ENCODE assay signal across 8 cellular contexts in the genomic region with DNA sequence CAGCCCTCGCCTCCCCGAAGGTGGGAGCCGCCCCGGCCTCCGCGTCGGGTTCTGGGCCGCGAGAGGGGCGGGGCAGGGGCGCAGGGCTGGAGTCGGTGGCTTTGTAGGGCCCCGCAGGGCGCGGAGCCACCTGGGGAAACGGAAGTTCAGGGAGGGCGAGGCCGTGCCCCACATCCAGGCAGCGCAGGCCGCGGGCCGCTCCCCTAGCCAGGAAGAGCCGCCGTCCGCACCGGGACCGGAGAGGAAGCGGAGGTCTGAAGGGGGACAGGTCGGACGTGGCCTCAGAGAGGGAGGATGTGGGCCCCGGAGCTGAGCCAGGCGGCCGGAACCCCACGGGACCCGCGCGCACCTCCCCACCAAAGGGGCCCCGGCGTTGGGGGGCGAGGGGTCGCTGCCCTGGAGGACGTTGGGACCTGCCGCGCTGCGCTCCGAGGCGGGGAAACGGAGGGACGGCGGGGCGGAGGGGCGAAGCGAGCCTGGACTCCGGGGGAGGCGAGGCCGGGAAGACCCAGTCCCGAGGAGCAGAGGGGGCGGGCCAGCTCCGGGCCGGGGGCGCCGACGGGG. TPM values are rescaled to one million over a fixed set of nuclear protein-coding genes. Genes with fewer than 3 reads are reported as not detected.
DNase-seq lines count a peak whose midpoint lies in the region; ATAC-seq and TF ChIP-seq lines count a peak whose summit lies in the region.

No MANE protein-coding gene starts in this region.

- POLR2A ChIA-PET in HCT116 (lab: Charles Lee), result interaction anchor here (0.6 to 3.0 kb wide), 15 partner anchors 8 to 198 kb away, joined by 3 to 31 read pairs (median 4); partner anchors contain the start of gene CCDC57

- H4K20me1 ChIP-seq in HCT116 (ENCODE audit: insufficient read depth), result peaks cover 13% of the 10 kb centered on the region; the same call in 1 of the 2 replicates

- WGBS in lung, 2 donors, result 4 to 9% methylated on average over 44 to 63 of the region's 63 CpGs

- TF ChIP-seq RAD21 in HCT116 (IDR thresholded peaks at IDR 0.05; ENCODE audit: low read depth), result no peak

- H3K4me1 Mint-ChIP-seq in central memory CD8-positive, alpha-beta T cell, result peaks cover 8% of the 10 kb centered on the region

- no peak overlapping the region for H2AFZ ChIP-seq in HCT116 (ENCODE audit: low read depth, low read length, poor library complexity, severe bottlenecking)

- no peak for TF ChIP-seq POLR2A in HCT116 (IDR thresholded peaks at IDR 0.05; ENCODE audit: borderline replicate concordance, extremely low read depth, insufficient read depth, insufficient read length)

- no peaks in the 10 kb centered on the region for H3K9me3 Mint-ChIP-seq in central memory CD8-positive, alpha-beta T cell

- peaks cover 49% of the 10 kb centered on the region for H3K79me2 ChIP-seq in HCT116 (ENCODE audit: insufficient read depth, low read length)

- ATAC-seq in HCT116 (peak; percentile 49), lung (ENCODE audit: insufficient read depth, low FRiP score) (peak; percentile 7), HG02884 (IDR thresholded peaks at IDR 0.05; ENCODE audit: unreplicated experiment) (no peak)
- ATAC-seq in central memory CD8-positive, alpha-beta T cell (replicated peaks; ENCODE audit: extremely low read depth, poor library complexity, severe bottlenecking), result peak; percentile 69

- RAD21 ChIA-PET in HCT116 (lab: Charles Lee; ENCODE audit: low non-redundant PET in 1 of 2, low total read pairs in 2 of 2, uncharacterized antibody in 2 of 2, unreplicated experiment in 2 of 2), result interaction anchor here (1.0 kb wide), 2 partner anchors 12 to 23 kb away, joined by 5 to 6 read pairs; no protein-coding TSS in a partner anchor

- intact Hi-C loops in HCT116 (cut with micrococcal nuclease) (no loop called here), tibial artery (cut with DNase I; ENCODE audit: low total_unique reads) (no loop called here)

- H3K9me3 ChIP-seq in HCT116 (ENCODE audit: control insufficient read depth in 1 of 2, insufficient read depth in 1 of 2, low read depth in 1 of 2, low read length in 2 of 2) (peaks cover 0 to 3% of the 10 kb centered on the region in 2 experiments; a peak in 1 of 4 replicates), lung (ENCODE audit: control insufficient read depth in 2 of 2, insufficient read depth in 1 of 2, low read length in 1 of 2) (no peaks in the 10 kb centered on the region), tibial artery (no peaks in the 10 kb centered on the region)

- TF ChIP-seq CTCF in HCT116 (IDR thresholded peaks at IDR 0.05 in 2 of 3, conservative IDR thresholded peaks at IDR 0.05 in 1 of 3; ENCODE audit: borderline replicate concordance in 1 of 3, insufficient read depth in 1 of 3, low read depth in 2 of 3, low read length in 2 of 3) (no peak), lung (IDR thresholded peaks at IDR 0.05; ENCODE audit: control extremely low read depth, extremely low read depth) (no peak), tibial artery (IDR thresholded peaks at IDR 0.05) (no peak)

- H3K27ac ChIP-seq in HCT116 (ENCODE audit: low read depth, low read length) (peak overlapping the region; percentile 98), lung (ENCODE audit: low read depth in 1 of 2, low read length in 1 of 2) (peak overlapping the region; percentile 90 to 93), tibial artery (peak overlapping the region; percentile 81 to 82)

- peak overlapping the region; percentile 91 for H3K4me2 ChIP-seq in HCT116 (ENCODE audit: low read length)

- H3K9ac ChIP-seq in HCT116 (ENCODE audit: low read length), result peak overlapping the region; percentile 100

- no peaks in the 10 kb centered on the region for H3K27me3 Mint-ChIP-seq in central memory CD8-positive, alpha-beta T cell

- BruUV-seq in HCT116 (replicated peaks; lab: Mats Ljungman, UMichigan), result no TSS peak

- DNase-seq in EL (peak; percentile 28), HCT116 (ENCODE audit: low read depth, low spot score) (no peak), T-helper 1 cell (peak in 3 of 5 donors; percentile 55 to 85 (median 60)), lung (ENCODE audit: low spot score) (no peak), tibial artery (peak in 1 of 2 donors; percentile 79), HK-2 (ENCODE audit: unreplicated experiment) (no peak)
- DNase-seq in central memory CD8-positive, alpha-beta T cell (ENCODE audit: low spot score in 2 of 2), result no peak

- H3K27me3 ChIP-seq in HCT116 (ENCODE audit: insufficient read depth, low read length) (no peaks in the 10 kb centered on the region), lung (ENCODE audit: control insufficient read depth, insufficient read depth) (no peaks in the 10 kb centered on the region), tibial artery (peaks cover 0 to 33% of the 10 kb centered on the region in 2 donors)

- no peaks in the 10 kb centered on the region for H3K9me2 ChIP-seq in HCT116 (ENCODE audit: insufficient read depth)

- H3K36me3 ChIP-seq in HCT116 (ENCODE audit: control insufficient read depth in 1 of 2, insufficient read depth in 2 of 2, low read length in 2 of 2) (peaks cover 0 to 31% of the 10 kb centered on the region in 2 experiments; a peak in 2 of 4 replicates), lung (ENCODE audit: control insufficient read depth in 2 of 2, insufficient read depth in 2 of 2, low read length in 2 of 2) (no peaks in the 10 kb centered on the region), tibial artery (no peaks in the 10 kb centered on the region)

- peak overlapping the region; percentile 83 for H3K4me3 Mint-ChIP-seq in central memory CD8-positive, alpha-beta T cell

- H3K4me1 ChIP-seq in HCT116 (ENCODE audit: control insufficient read depth in 1 of 2, insufficient read depth in 2 of 2, low read length in 2 of 2) (peaks cover 33 to 68% of the 10 kb centered on the region in 2 experiments), lung (ENCODE audit: control insufficient read depth in 2 of 2, insufficient read depth in 2 of 2, low read length in 2 of 2) (peaks cover 0 to 29% of the 10 kb centered on the region in 2 donors), tibial artery (peaks cover 0 to 50% (median 42%) of the 10 kb centered on the region in 4 donors)

- CTCF ChIA-PET in HCT116 (lab: Charles Lee), result interaction anchor here (1.2 to 1.3 kb wide), 2 partner anchors 15 to 22 kb away, joined by 3 to 6 read pairs; no protein-coding TSS in a partner anchor

- peak overlapping the region; percentile 70 for H3K27ac Mint-ChIP-seq in central memory CD8-positive, alpha-beta T cell (ENCODE audit: low read depth)

- H3K36me3 Mint-ChIP-seq in central memory CD8-positive, alpha-beta T cell (ENCODE audit: insufficient read depth), result peaks cover 8% of the 10 kb centered on the region

- H3K4me3 ChIP-seq in HCT116 (replicated peaks in 1 of 2; ENCODE audit: low read depth in 1 of 2, low read length in 2 of 2), result peak overlapping the region; percentile 99 to 100
- peak overlapping the region; percentile 57 for H3K4me3 ChIP-seq in lung
- peak overlapping the region; percentile 56 to 58 for H3K4me3 ChIP-seq in tibial artery

TF ChIP-seq in HCT116, 20 proteins besides CTCF, POLR2A, EP300 and RAD21:
- TF ChIP-seq EZH2 (IDR thresholded peaks at IDR 0.05) (no peak), CBX3 (IDR thresholded peaks at IDR 0.05; ENCODE audit: low read depth) (no peak), ZFX (IDR thresholded peaks at IDR 0.05) (peak; percentile 96), POLR2AphosphoS5 (IDR thresholded peaks at IDR 0.05; ENCODE audit: low read depth, low read length) (peak; percentile 54; the same call in 1 of the 2 replicates), TCF7L2 (IDR thresholded peaks at IDR 0.05; ENCODE audit: borderline replicate concordance, extremely low read depth, insufficient read depth, insufficient read length) (peak; percentile 96), ZNF274 (IDR thresholded peaks at IDR 0.05; ENCODE audit: low read depth, low read length) (no peak), JUND (IDR thresholded peaks at IDR 0.05) (no peak), MAX (IDR thresholded peaks at IDR 0.05) (no peak)
TF ChIP-seq in HCT116: peak in this region for 3.

RNA-seq across cellular contexts. Expression of gene SLC16A3, which starts 0.5 kb away (rescaled TPM):
- total RNA-seq in HCT116 (2021; ENCODE audit: unreplicated experiment) (445 TPM), lung (100 to 1,000 TPM in 1 of 2 donors, 10 to 100 TPM in 1; 31.0 to 154 TPM)
- polyA plus RNA-seq in HCT116 (2012), result 422 and 492 TPM in 2 replicates
- 100 to 1,000 TPM in 1 of 2 donors, 10 to 100 TPM in 1; 33.2 to 309 TPM for polyA plus RNA-seq in lung

RNA-seq across cellular contexts. Expression of gene CCDC57, which starts 15.7 kb away (rescaled TPM):
- total RNA-seq in HCT116 (2021; ENCODE audit: unreplicated experiment) (143 TPM), lung (10 to 100 TPM; 33.2 to 89.4 TPM)
- polyA plus RNA-seq in HCT116 (2012), result 99.2 and 103 TPM in 2 replicates
- 100 to 1,000 TPM in 1 of 2 donors, 10 to 100 TPM in 1; 60.4 to 128 TPM for polyA plus RNA-seq in lung

RNA-seq across cellular contexts. Expression of gene CSNK1D, which starts 45.1 kb away (rescaled TPM):
- 176 TPM for total RNA-seq in HCT116 (2021; ENCODE audit: unreplicated experiment)
- 184 and 197 TPM in 2 replicates for polyA plus RNA-seq in HCT116 (2012)
- 100 to 1,000 TPM in 1 of 2 donors, 10 to 100 TPM in 1; 72.7 to 160 TPM for total RNA-seq in lung
- 100 to 1,000 TPM; 110 to 137 TPM for polyA plus RNA-seq in lung

Comparison
In these comparisons a context has a peak if more than half of its experiments do, and no peak if none do; other contexts are left out.
1. DNase-seq: peak in EL (single experiment) and T-helper 1 cell (3 of 5); none in HCT116 (single experiment), central memory CD8-positive, alpha-beta T cell (0 of 2), lung (single experiment) and HK-2 (single experiment).
2. Peak in every context shown above with its lines, with median percentiles within 50 percentile points of each other: H3K27ac ChIP-seq and H3K4me3 ChIP-seq.